ENCODE assay signal across 19 cellular contexts in genomic region chr2:137302957-137303356, GRCh38.
DNase-seq lines count a peak whose midpoint lies in the region; ATAC-seq, FAIRE-seq and TF ChIP-seq lines count a peak whose summit lies in the region.
"Had no signal": no experiment of that assay in that cellular context is flagged by ENCODE, and none has a peak within 500 bp of the region (broad histone marks: within the 10 kb centered on the region; RNA-seq: fewer than 3 reads in every experiment).

No MANE protein-coding gene starts in this region.

- no peak for TF ChIP-seq EP300 in HepG2 (IDR thresholded peaks at IDR 0.05; ENCODE audit: low read depth in 2 of 2, low read length in 2 of 2)
- TF ChIP-seq EP300 in HepG2 (CRISPR knock-in tag; IDR thresholded peaks at IDR 0.05; ENCODE audit: borderline replicate concordance), result no peak

- no TSS peak for BruUV-seq in HepG2 (replicated peaks; lab: Mats Ljungman, UMichigan)

- no peak for TF ChIP-seq RAD21 in HepG2 (CRISPR knock-in tag; IDR thresholded peaks at IDR 0.05)

- intact Hi-C loops in HepG2 (cut with micrococcal nuclease; ENCODE audit: unreplicated experiment) (no loop called here), right lobe of liver (cut with DNase I) (no loop called here), spleen (cut with DNase I; ENCODE audit: low total_unique reads) (no loop called here)

- ATAC-seq in HepG2 (no peak), right lobe of liver (no peak)
- ATAC-seq: CD8-positive, alpha-beta T cell; GM12878; HCT116 had no signal

- no peaks in the 10 kb centered on the region for H3K79me2 ChIP-seq in HepG2 (ENCODE audit: insufficient read depth, low read length)

- TF ChIP-seq CTCF in HepG2 (CRISPR knock-in tag; IDR thresholded peaks at IDR 0.05) (no peak), right lobe of liver (IDR thresholded peaks at IDR 0.05) (no peak), spleen (IDR thresholded peaks at IDR 0.05 in 8 of 11, conservative IDR thresholded peaks at IDR 0.05 in 3 of 11) (no peak)

- CTCF ChIA-PET in HepG2 (lab: Yijun Ruan, JAX; ENCODE audit: low intra/inter-chr PET ratio, low total read pairs), result no interaction called here

- no peak overlapping the region for H3K9ac ChIP-seq in HepG2 (ENCODE audit: insufficient read depth, low read depth, low read length)
- H3K9ac ChIP-seq: GM23248 had no signal

- DNase-seq in DMS 273 (lab: John Stamatoyannopoulos, UW; ENCODE audit: unreplicated experiment) (peak; percentile 5), DMS 273 treated with DMSO at 0.1 percent for 48 hours (lab: John Stamatoyannopoulos, UW) (no peak), NCI-H748 (lab: John Stamatoyannopoulos, UW; ENCODE audit: unreplicated experiment) (peak; percentile 1), NCI-H748 treated with DMSO at 0.1 percent for 48 hours (lab: John Stamatoyannopoulos, UW) (no peak), HepG2 (ENCODE audit: low spot score) (no peak), right lobe of liver (no peak), spleen (peak; percentile 30), pons (ENCODE audit: low spot score) (no peak)
- DNase-seq: CD8-positive, alpha-beta T cell; COR-L47; DMS53; GM23248 had no signal

- H3K4me3 ChIP-seq in HepG2 (replicated peaks in 1 of 3; ENCODE audit: insufficient read depth in 1 of 3, low read depth in 2 of 3, low read length in 3 of 3) (no peak overlapping the region), right lobe of liver (no peak overlapping the region), spleen (no peak overlapping the region)
- H3K4me3 ChIP-seq: GM12878, GM23248 had no signal

- H2AFZ ChIP-seq in HepG2 (ENCODE audit: low read length), result no peak overlapping the region
- H2AFZ ChIP-seq: GM23248 had no signal

- H4K20me1 ChIP-seq in HepG2 (ENCODE audit: insufficient read depth, low read length), result no peaks in the 10 kb centered on the region

- FAIRE-seq in HepG2 (lab: Jason Lieb, UNC), result no peak
- FAIRE-seq: D721Med, GM12878, GM18507, H54, HTR-8/SVneo had no signal

- H3K9me3 ChIP-seq in HepG2 (ENCODE audit: low read length) (peaks cover 9% of the 10 kb centered on the region; the same call in 1 of the 2 replicates), right lobe of liver (no peaks in the 10 kb centered on the region), spleen (peaks cover 0 to 13% (median 11%) of the 10 kb centered on the region in 8 donors)

- POLR2A ChIA-PET in HepG2 (lab: Yijun Ruan, JAX), result no interaction called here

- no peak for TF ChIP-seq POLR2A in HepG2 (IDR thresholded peaks at IDR 0.05; ENCODE audit: insufficient read depth in 1 of 2, low read depth in 2 of 2, low read length in 2 of 2)
- TF ChIP-seq POLR2A in right lobe of liver (IDR thresholded peaks at IDR 0.05), result no peak
- TF ChIP-seq POLR2A in spleen (IDR thresholded peaks at IDR 0.05), result no peak

- 32% methylated on average over 3 of the region's 3 CpGs for WGBS in HepG2 (ENCODE audit: low lambda C conversion rate)
- 13% methylated on average over 1 of the region's 3 CpGs for WGBS in right lobe of liver (ENCODE audit: insufficient coverage, low coverage, low lambda C conversion rate, missing lambda C conversion rate)
- 63 to 80% (median 72%) methylated on average over 3 of the region's 3 CpGs for WGBS in spleen, 5 donors

- H3K36me3 ChIP-seq in HepG2 (replicated peaks in 1 of 2; ENCODE audit: control insufficient read depth in 1 of 2, insufficient read depth in 2 of 2, low read length in 2 of 2) (no peaks in the 10 kb centered on the region), right lobe of liver (no peaks in the 10 kb centered on the region), spleen (no peaks in the 10 kb centered on the region)

- H3K4me2 ChIP-seq in HepG2 (ENCODE audit: low read depth, low read length), result no peak overlapping the region

- H3K4me1 ChIP-seq in HepG2 (ENCODE audit: insufficient read depth, low read length) (no peaks in the 10 kb centered on the region), right lobe of liver (no peaks in the 10 kb centered on the region), spleen (no peaks in the 10 kb centered on the region)

- no peaks in the 10 kb centered on the region for H3K27me3 ChIP-seq in HepG2 (ENCODE audit: control insufficient read depth in 1 of 2, insufficient read depth in 2 of 2, low read length in 2 of 2)
- H3K27me3 ChIP-seq in right lobe of liver, result no peaks in the 10 kb centered on the region
- no peaks in the 10 kb centered on the region for H3K27me3 ChIP-seq in spleen (replicated peaks in 1 of 7)

- in situ Hi-C loops in HepG2 (cut with HindIII; ENCODE audit: extremely low pct_ligation_motif_present, low pct_unique_long_range_greater_than_20kb), result no loop called here

- H3K27ac ChIP-seq in HepG2 (ENCODE audit: extremely low read length, insufficient read depth, low read length) (no peak overlapping the region), right lobe of liver (no peak overlapping the region), spleen (no peak overlapping the region)
- H3K27ac ChIP-seq: 22Rv1, GM23248 had no signal

TF ChIP-seq in HepG2, 621 proteins besides CTCF, POLR2A, EP300 and RAD21:
- TF ChIP-seq SIX1 (CRISPR knock-in tag; IDR thresholded peaks at IDR 0.05; ENCODE audit: borderline replicate concordance), result no peak
- peak; percentile 67 for TF ChIP-seq MNT (IDR thresholded peaks at IDR 0.05)
- no peak for TF ChIP-seq BORCS8-MEF2B (CRISPR knock-in tag; IDR thresholded peaks at IDR 0.05)

Comparison
In these comparisons a context has a peak if more than half of its experiments do, and no peak if none do; other contexts are left out.
1. DNase-seq: peak in DMS 273 (single experiment), NCI-H748 (single experiment) and spleen (single experiment); none in DMS 273 treated with DMSO at 0.1 percent for 48 hours (single experiment), NCI-H748 treated with DMSO at 0.1 percent for 48 hours (single experiment), HepG2 (single experiment), right lobe of liver (0 of 3) and pons (single experiment).